Comparison of ENCODE assay signal across 9 cellular contexts in the genomic region with DNA sequence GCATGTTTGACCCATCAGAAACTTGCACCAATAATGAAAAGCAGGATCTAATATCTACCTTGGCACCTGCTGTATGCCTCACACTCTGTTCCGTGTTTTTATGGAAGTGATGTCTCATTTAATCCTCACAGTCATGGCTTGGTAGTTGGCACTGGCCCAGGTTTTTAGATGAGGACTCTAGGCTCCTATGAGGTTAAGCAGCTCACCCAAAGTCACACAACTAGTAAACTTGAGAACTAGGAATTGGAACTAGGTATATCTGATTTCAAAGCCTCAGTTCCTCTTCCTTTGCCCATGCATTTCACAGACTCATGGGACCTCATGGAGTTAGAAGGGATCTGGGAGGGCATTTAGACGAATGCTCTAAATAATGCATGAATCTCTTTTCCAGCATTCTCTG. TPM values are rescaled to one million over a fixed set of nuclear protein-coding genes. Genes with fewer than 3 reads are reported as not detected.
A peak's percentile ranks its signal among the peaks of the same experiment; 100 is the strongest.
DNase-seq lines count a peak whose midpoint lies in the region; ATAC-seq and TF ChIP-seq lines count a peak whose summit lies in the region.
"Had no signal": no experiment of that assay in that cellular context is flagged by ENCODE, and none has a peak within 500 bp of the region (broad histone marks: within the 10 kb centered on the region; RNA-seq: fewer than 3 reads in every experiment).

No MANE protein-coding gene starts in this region.

- H3K27ac Mint-ChIP-seq in brain (peak overlapping the region; percentile 89 to 98 (median 95)), nephron (peak overlapping the region; percentile 88 to 96 (median 94))

- peak; percentile 43 for DNase-seq in COLO668 (lab: John Stamatoyannopoulos, UW; ENCODE audit: unreplicated experiment)
- DNase-seq in NCI-H748 treated with DMSO at 0.1 percent for 48 hours (lab: John Stamatoyannopoulos, UW): no peak
- no peak for DNase-seq in RPMI8226
- DNase-seq in NCI-H1105 treated with DMSO at 0.1 percent for 48 hours (lab: John Stamatoyannopoulos, UW): no peak
- DNase-seq: NCI-H1436 had no signal

- H2AFZ ChIP-seq in Loucy (ENCODE audit: low read length): peak overlapping the region; percentile 95

- no peaks in the 10 kb centered on the region for H3K36me3 Mint-ChIP-seq in brain
- H3K36me3 Mint-ChIP-seq in nephron (ENCODE audit: low read depth): no peaks in the 10 kb centered on the region

- H3K27me3 Mint-ChIP-seq in brain (no peaks in the 10 kb centered on the region), nephron (ENCODE audit: low read depth) (no peaks in the 10 kb centered on the region)

- H3K9me3 Mint-ChIP-seq in brain (peaks cover 0 to 4% (median 0%) of the 10 kb centered on the region in 5 experiments), nephron (no peaks in the 10 kb centered on the region)

- peaks cover 21% of the 10 kb centered on the region for H3K4me1 ChIP-seq in Loucy (ENCODE audit: insufficient read depth, low read length, poor library complexity, severe bottlenecking)

- H3K9me2 ChIP-seq in Loucy (replicated peaks; ENCODE audit: low read depth, low read length): no peaks in the 10 kb centered on the region

- TF ChIP-seq CTCF in Loucy (conservative IDR thresholded peaks at IDR 0.05; ENCODE audit: low read length) (no peak), brain (conservative IDR thresholded peaks at IDR 0.05) (no peak), nephron (IDR thresholded peaks at IDR 0.05; ENCODE audit: unreplicated experiment in 3 of 3) (no peak)

- no peak overlapping the region for H3K4me3 ChIP-seq in Loucy (ENCODE audit: low read length, poor library complexity, severe bottlenecking)

- H3K36me3 ChIP-seq in Loucy (ENCODE audit: insufficient read depth, low read length): no peaks in the 10 kb centered on the region

- no peaks in the 10 kb centered on the region for H3K79me2 ChIP-seq in Loucy (ENCODE audit: insufficient read depth, low read length)

- no peak overlapping the region for H3K4me2 ChIP-seq in Loucy (ENCODE audit: low read depth, low read length, poor library complexity, severe bottlenecking)

- no peaks in the 10 kb centered on the region for H3K27me3 ChIP-seq in Loucy (ENCODE audit: insufficient read depth, low read length, poor library complexity, severe bottlenecking)

- H4K20me1 ChIP-seq in Loucy (ENCODE audit: insufficient read depth, low read length, poor library complexity, severe bottlenecking): no peaks in the 10 kb centered on the region

- H3K9ac ChIP-seq in Loucy (ENCODE audit: low read depth, low read length, poor library complexity, severe bottlenecking): peak overlapping the region; percentile 55

- ATAC-seq in GM18861 (IDR thresholded peaks at IDR 0.05; ENCODE audit: unreplicated experiment): no peak

- H3K4me1 Mint-ChIP-seq in brain: peaks cover 66% of the 10 kb centered on the region
- peaks cover 72% of the 10 kb centered on the region for H3K4me1 Mint-ChIP-seq in nephron

- peak overlapping the region in 4 of 5 experiments; percentile 19 to 75 (median 40) for H3K4me3 Mint-ChIP-seq in brain
- peak overlapping the region in 1 of 3 experiments; percentile 49 for H3K4me3 Mint-ChIP-seq in nephron

- H3K9me3 ChIP-seq in Loucy (ENCODE audit: insufficient read depth, low read depth, low read length): no peaks in the 10 kb centered on the region

- H3F3A ChIP-seq in Loucy (ENCODE audit: low read depth): no peaks in the 10 kb centered on the region

RNA-seq across cellular contexts. Expression of a gene that starts 21.3 kb away (rescaled TPM):
- polyA plus RNA-seq in brain (ENCODE audit: insufficient read depth, low read depth, low replicate concordance): 5.4 TPM
